In genomic region chr1:212139526-212140137, GRCh38 we compare ENCODE assay signal across 20 cellular contexts.
"Had no signal": no experiment of that assay in that cellular context is flagged by ENCODE, and none has a peak within 500 bp of the region (broad histone marks: within the 10 kb centered on the region; RNA-seq: fewer than 3 reads in every experiment).

No MANE protein-coding gene starts in this region.

- H3K36me3 ChIP-seq: ovary, right lobe of liver, upper lobe of left lung had no signal

- H3K4me3 ChIP-seq: ovary, right lobe of liver, smooth muscle cell, testis, upper lobe of left lung had no signal

- ATAC-seq: activated T-cell treated with anti-CD3 and anti-CD28 coated beads, Interleukin-2, amount 50 U/mL, for 72 hours had no signal

- DNase-seq: activated CD4-positive, alpha-beta T cell treated with anti-CD3 and anti-CD28 coated beads, Interleukin-2, amount 50 U/mL, for 1 hour; activated CD4-positive, CD25-positive, alpha-beta regulatory T cell treated with anti-CD3 and anti-CD28 coated beads, Interleukin-2, amount 50 U/mL, for 72 hours; activated effector memory CD4-positive, alpha-beta T cell treated with anti-CD3 and anti-CD28 coated beads, Interleukin-2, amount 50 U/mL, for 16 hours; activated naive CD4-positive, alpha-beta T cell treated with anti-CD3 and anti-CD28 coated beads, Interleukin-2, amount 50 U/mL, for 16 hours; activated T-cell treated with anti-CD3 and anti-CD28 coated beads, Interleukin-2, amount 50 U/mL, for 72 hours; dermis blood vessel endothelial cell; foreskin melanocyte; glutamatergic neuron; hippocampal formation; left cardiac atrium; mammary epithelial cell; ovary; right lobe of liver; stimulated activated CD4-positive, alpha-beta T cell treated with anti-CD3 and anti-CD28 coated beads, Interleukin-4, amount 100 ng/mL, for 1 hour; testis; upper lobe of left lung had no signal

- H3K9me3 ChIP-seq: ovary, right lobe of liver, testis, upper lobe of left lung had no signal

- H3K4me1 ChIP-seq: right lobe of liver, testis had no signal

- H3K27ac ChIP-seq: epithelial cell of prostate, ovary, right lobe of liver, testis, VCaP had no signal

- H3K27ac Mint-ChIP-seq: activated T-cell treated with anti-CD3 and anti-CD28 coated beads, Interleukin-2, amount 50 U/mL, for 72 hours; T-helper 1 cell treated with Interleukin-12 subunit alpha and Interleukin-12 subunit beta and Interleukin-4 antibody, amounts not matched to agents 30 μg/mL and 1 μg/mL, for 36 hours had no signal

- H3K4me3 Mint-ChIP-seq: activated T-cell treated with anti-CD3 and anti-CD28 coated beads, Interleukin-2, amount 50 U/mL, for 72 hours; T-helper 1 cell treated with Interleukin-12 subunit alpha and Interleukin-12 subunit beta and Interleukin-4 antibody, amounts not matched to agents 30 μg/mL and 1 μg/mL, for 36 hours had no signal

- H3K27me3 ChIP-seq: ovary, right lobe of liver, testis, upper lobe of left lung had no signal
